In the genomic region with DNA sequence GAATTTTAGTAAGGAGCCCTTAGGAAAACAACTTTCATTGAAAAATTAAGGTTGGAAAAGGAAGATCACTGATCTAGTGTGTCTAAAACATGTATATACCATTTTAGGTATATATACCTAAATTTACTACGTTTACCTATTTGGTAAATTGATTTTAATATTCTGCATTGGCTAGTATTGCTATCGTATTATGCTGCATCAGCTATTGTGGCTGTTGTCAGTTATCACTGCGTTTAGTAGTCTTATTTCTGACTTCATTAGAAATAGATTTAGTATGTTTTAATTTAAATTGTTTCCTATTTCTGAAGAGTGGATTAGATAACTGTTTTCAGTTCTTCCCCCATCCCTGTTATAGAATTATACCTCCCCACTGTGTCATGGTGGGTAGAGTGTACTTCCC, we compare ENCODE assay signal across 37 cellular contexts.
"Had no signal": no experiment of that assay in that cellular context is flagged by ENCODE, and none has a peak within 500 bp of the region (broad histone marks: within the 10 kb centered on the region; RNA-seq: fewer than 3 reads in every experiment).

No MANE protein-coding gene starts in this region.

- H3K4me1 Mint-ChIP-seq: activated naive CD4-positive, alpha-beta T cell treated with anti-CD3 and anti-CD28 coated beads, Interleukin-2, amount 10 ng/mL, durations not matched to agents 7 days and 5 days; activated naive CD4-positive, alpha-beta T cell treated with anti-CD3 and anti-CD28 coated beads, Interleukin-2, amount 50 U/mL, for 24 hours; activated naive CD8-positive, alpha-beta T cell treated with anti-CD3 and anti-CD28 coated beads for 36 hours; activated naive CD8-positive, alpha-beta T cell treated with anti-CD3 and anti-CD28 coated beads, Interleukin-2, amount 10 ng/mL, durations not matched to agents 7 days and 5 days; activated T-helper 17 cell treated with anti-CD3 and anti-CD28 coated beads, Interleukin-2, amount 50 U/mL, for 72 hours; central memory CD8-positive, alpha-beta T cell had no signal

- H3K27ac ChIP-seq: adrenal gland, ascending aorta, body of pancreas, brain microvascular endothelial cell, breast epithelium, cardiac muscle cell had no signal

- H3K4me1 ChIP-seq: adrenal gland, ascending aorta, body of pancreas, breast epithelium had no signal

- H3K4me3 ChIP-seq: adrenal gland, ascending aorta, body of pancreas, breast epithelium, cardiac muscle cell had no signal

- H3K4me3 Mint-ChIP-seq: activated naive CD4-positive, alpha-beta T cell treated with anti-CD3 and anti-CD28 coated beads for 36 hours; activated naive CD4-positive, alpha-beta T cell treated with anti-CD3 and anti-CD28 coated beads, Interleukin-2, amount 10 ng/mL, durations not matched to agents 7 days and 5 days; activated naive CD4-positive, alpha-beta T cell treated with anti-CD3 and anti-CD28 coated beads, Interleukin-2, amount 50 U/mL, for 24 hours; activated naive CD8-positive, alpha-beta T cell; activated naive CD8-positive, alpha-beta T cell treated with anti-CD3 and anti-CD28 coated beads for 36 hours; activated naive CD8-positive, alpha-beta T cell treated with anti-CD3 and anti-CD28 coated beads, Interleukin-2, amount 10 ng/mL, durations not matched to agents 7 days and 5 days; activated naive CD8-positive, alpha-beta T cell treated with anti-CD3 and anti-CD28 coated beads, Interleukin-2, amount 50 U/mL, for 24 hours; activated T-cell treated with anti-CD3 and anti-CD28 coated beads, Interleukin-2, amount 50 U/mL, for 4 hours; activated T-cell treated with anti-CD3 and anti-CD28 coated beads, Interleukin-2, amount 50 U/mL, for 72 hours; activated T-helper 1 cell treated with anti-CD3 and anti-CD28 coated beads, Interleukin-12 subunit alpha, Interleukin-12 subunit beta, Interleukin-2, Interleukin-4 antibody, amounts not matched to agents 30 ng/mL and 10 ng/mL and 1 ng/mL, durations not matched to agents 14 hours and 24 hours and 36 hours; activated T-helper 17 cell treated with anti-CD3 and anti-CD28 coated beads, Interleukin-2, amount 50 U/mL, for 72 hours; central memory CD8-positive, alpha-beta T cell had no signal

- H3K9me3 ChIP-seq: ascending aorta, body of pancreas had no signal

- H3K27me3 ChIP-seq: adrenal gland, ascending aorta, body of pancreas, brain microvascular endothelial cell, breast epithelium, cardiac muscle cell had no signal

- H3K36me3 ChIP-seq: adrenal gland, ascending aorta, brain microvascular endothelial cell, breast epithelium, cardiac muscle cell had no signal

- DNase-seq: activated effector memory CD4-positive, alpha-beta T cell treated with anti-CD3 and anti-CD28 coated beads, Interleukin-2, amount 50 U/mL, for 16 hours; activated effector memory CD4-positive, alpha-beta T cell treated with Interleukin-2 at 50 U/mL for 16 hours; activated gamma-delta T cell; activated gamma-delta T cell treated with Interleukin-2 at 50 U/mL for 16 hours; activated naive CD4-positive, alpha-beta T cell; activated naive CD4-positive, alpha-beta T cell treated with anti-CD3 and anti-CD28 coated beads for 36 hours; activated naive CD4-positive, alpha-beta T cell treated with anti-CD3 and anti-CD28 coated beads, Interleukin-2, amount 10 ng/mL, durations not matched to agents 7 days and 5 days; activated naive CD4-positive, alpha-beta T cell treated with anti-CD3 and anti-CD28 coated beads, Interleukin-2, amount 50 U/mL, for 16 hours; activated naive CD4-positive, alpha-beta T cell treated with Interleukin-2 at 50 U/mL for 16 hours; activated naive CD8-positive, alpha-beta T cell treated with anti-CD3 and anti-CD28 coated beads for 36 hours; activated naive CD8-positive, alpha-beta T cell treated with anti-CD3 and anti-CD28 coated beads, Interleukin-2, amount 10 ng/mL, durations not matched to agents 7 days and 5 days; activated naive CD8-positive, alpha-beta T cell treated with anti-CD3 and anti-CD28 coated beads, Interleukin-2, amount 50 U/mL, for 24 hours; activated T-cell treated with anti-CD3 and anti-CD28 coated beads, Interleukin-2, amount 50 U/mL, for 4 hours; activated T-cell treated with anti-CD3 and anti-CD28 coated beads, Interleukin-2, amount 50 U/mL, for 48 hours; activated T-cell treated with anti-CD3 and anti-CD28 coated beads, Interleukin-2, amount 50 U/mL, for 72 hours; adrenal gland; amniotic stem cell; aorta; body of pancreas; brain microvascular endothelial cell; caudate nucleus; central memory CD4-positive, alpha-beta T cell; cerebellar nuclear complex had no signal

- H3K27me3 Mint-ChIP-seq: activated naive CD4-positive, alpha-beta T cell treated with anti-CD3 and anti-CD28 coated beads, Interleukin-2, amount 10 ng/mL, durations not matched to agents 7 days and 5 days; activated naive CD4-positive, alpha-beta T cell treated with anti-CD3 and anti-CD28 coated beads, Interleukin-2, amount 50 U/mL, for 24 hours; activated naive CD8-positive, alpha-beta T cell; activated naive CD8-positive, alpha-beta T cell treated with anti-CD3 and anti-CD28 coated beads for 36 hours; activated naive CD8-positive, alpha-beta T cell treated with anti-CD3 and anti-CD28 coated beads, Interleukin-2, amount 50 U/mL, for 24 hours; activated T-helper 17 cell treated with anti-CD3 and anti-CD28 coated beads, Interleukin-2, amount 50 U/mL, for 72 hours; brain; central memory CD8-positive, alpha-beta T cell had no signal

- H3K36me3 Mint-ChIP-seq: activated naive CD4-positive, alpha-beta T cell treated with anti-CD3 and anti-CD28 coated beads, Interleukin-2, amount 10 ng/mL, durations not matched to agents 7 days and 5 days; activated naive CD8-positive, alpha-beta T cell treated with anti-CD3 and anti-CD28 coated beads, Interleukin-2, amount 10 ng/mL, durations not matched to agents 7 days and 5 days; brain had no signal

- H3K9me3 Mint-ChIP-seq: activated T-helper 17 cell treated with anti-CD3 and anti-CD28 coated beads, Interleukin-2, amount 50 U/mL, for 72 hours had no signal

- FAIRE-seq: astrocyte, bronchial epithelial cell, colon had no signal

- H3K27ac Mint-ChIP-seq: activated naive CD4-positive, alpha-beta T cell treated with anti-CD3 and anti-CD28 coated beads for 36 hours; activated naive CD4-positive, alpha-beta T cell treated with anti-CD3 and anti-CD28 coated beads, Interleukin-2, amount 10 ng/mL, durations not matched to agents 7 days and 5 days; activated naive CD4-positive, alpha-beta T cell treated with anti-CD3 and anti-CD28 coated beads, Interleukin-2, amount 50 U/mL, for 24 hours; activated naive CD4-positive, alpha-beta T cell treated with anti-CD3 and anti-CD28 coated beads, Interleukin-2, amount 50 U/mL, for 72 hours; activated naive CD8-positive, alpha-beta T cell; activated naive CD8-positive, alpha-beta T cell treated with anti-CD3 and anti-CD28 coated beads for 36 hours; activated naive CD8-positive, alpha-beta T cell treated with anti-CD3 and anti-CD28 coated beads, Interleukin-2, amount 10 ng/mL, durations not matched to agents 7 days and 5 days; activated naive CD8-positive, alpha-beta T cell treated with anti-CD3 and anti-CD28 coated beads, Interleukin-2, amount 50 U/mL, for 24 hours; activated T-cell treated with anti-CD3 and anti-CD28 coated beads, Interleukin-2, amount 50 U/mL, for 72 hours; activated T-helper 1 cell treated with anti-CD3 and anti-CD28 coated beads, Interleukin-12 subunit alpha, Interleukin-12 subunit beta, Interleukin-2, Interleukin-4 antibody, amounts not matched to agents 30 ng/mL and 10 ng/mL and 1 ng/mL, durations not matched to agents 14 hours and 24 hours and 36 hours; activated T-helper 17 cell treated with anti-CD3 and anti-CD28 coated beads, Interleukin-2, amount 50 U/mL, for 72 hours; activated T-helper 2 cell treated with anti-CD3 and anti-CD28 coated beads, Interferon-gamma antibody, Interleukin-2, Interleukin-4, amounts not matched to agents 10 μg/mL and 5 μg/mL and 100 μg/mL, durations not matched to agents 14 hours and 24 hours and 36 hours had no signal

- ATAC-seq: activated naive CD4-positive, alpha-beta T cell treated with anti-CD3 and anti-CD28 coated beads, Interleukin-2, amount 50 U/mL, for 72 hours; activated naive CD8-positive, alpha-beta T cell treated with anti-CD3 and anti-CD28 coated beads, Interleukin-2, amount 50 U/mL, for 24 hours; activated T-cell treated with anti-CD3 and anti-CD28 coated beads, Interleukin-2, amount 50 U/mL, for 4 hours; activated T-cell treated with anti-CD3 and anti-CD28 coated beads, Interleukin-2, amount 50 U/mL, for 72 hours; activated T-helper 17 cell treated with anti-CD3 and anti-CD28 coated beads, Interleukin-2, amount 50 U/mL, for 72 hours; body of pancreas had no signal
